ENCODE assay signal across 9 cellular contexts in genomic region chr11:64970731-64971151, GRCh38. TPM values are rescaled to one million over a fixed set of nuclear protein-coding genes. Genes with fewer than 3 reads are reported as not detected.
A peak's percentile ranks its signal among the peaks of the same experiment; 100 is the strongest.
DNase-seq lines count a peak whose midpoint lies in the region; ATAC-seq, FAIRE-seq and TF ChIP-seq lines count a peak whose summit lies in the region.
"Had no signal": no experiment of that assay in that cellular context is flagged by ENCODE, and none has a peak within 500 bp of the region (broad histone marks: within the 10 kb centered on the region; RNA-seq: fewer than 3 reads in every experiment).

No MANE protein-coding gene starts in this region.

- CTCF ChIA-PET in endothelial cell of umbilical vein (lab: Charles Lee), result no interaction called here

- H3K27me3 Mint-ChIP-seq in stimulated activated memory B cell treated with anti-CD40 and anti-IgM and Interleukin-4, amounts not matched to agents 10 μg/mL and 1 μg/mL and 100 μg/mL, for 72 hours, result no peaks in the 10 kb centered on the region
- no peaks in the 10 kb centered on the region for H3K27me3 Mint-ChIP-seq in osteocyte (ENCODE audit: unreplicated experiment)

- H3K4me2 ChIP-seq in endothelial cell of umbilical vein (ENCODE audit: insufficient read depth, low read length), result no peak overlapping the region
- H3K4me2 ChIP-seq: KMS-11 had no signal

- peak overlapping the region; percentile 77 for H3K4me3 Mint-ChIP-seq in stimulated activated memory B cell treated with anti-CD40 and anti-IgM and Interleukin-4, amounts not matched to agents 10 μg/mL and 1 μg/mL and 100 μg/mL, for 72 hours
- H3K4me3 Mint-ChIP-seq in osteocyte (ENCODE audit: unreplicated experiment), result no peak overlapping the region

- H3K79me2 ChIP-seq in endothelial cell of umbilical vein (ENCODE audit: control insufficient read depth, insufficient read depth, low read length), result no peaks in the 10 kb centered on the region

- dilution Hi-C loops in endothelial cell of umbilical vein (cut with MboI; ENCODE audit: extremely low pct_ligation_motif_present, low sequenced_read_pairs), result no loop called here

- no peak overlapping the region for H3K4me3 ChIP-seq in endothelial cell of umbilical vein (replicated peaks in 1 of 3; ENCODE audit: insufficient read depth in 1 of 3, low read depth in 1 of 3, low read length in 3 of 3)

- H3K9me1 ChIP-seq in endothelial cell of umbilical vein (replicated peaks; ENCODE audit: control insufficient read depth, extremely low read depth, insufficient read depth, low read length), result no peaks in the 10 kb centered on the region

- H4K20me1 ChIP-seq in endothelial cell of umbilical vein (replicated peaks; ENCODE audit: control insufficient read depth, extremely low read depth, insufficient read depth, low read length), result no peaks in the 10 kb centered on the region

- peak; percentile 74 for ATAC-seq in activated CD4-positive, CD25-positive, alpha-beta regulatory T cell treated with anti-CD3 and anti-CD28 coated beads, Interleukin-2, amount 50 U/mL, for 24 hours
- peak; percentile 53 for ATAC-seq in stimulated activated memory B cell treated with anti-CD40 and anti-IgM and Interleukin-4, amounts not matched to agents 10 μg/mL and 1 μg/mL and 100 μg/mL, for 72 hours

- H3K27ac ChIP-seq in endothelial cell of umbilical vein (ENCODE audit: insufficient read depth, low read depth, low read length), result no peak overlapping the region
- H3K27ac ChIP-seq: KMS-11 had no signal

- H3K9me3 ChIP-seq in endothelial cell of umbilical vein (replicated peaks; ENCODE audit: control insufficient read depth, insufficient read depth, low read length), result no peaks in the 10 kb centered on the region

- DNase-seq in activated CD4-positive, CD25-positive, alpha-beta regulatory T cell (lab: John Stamatoyannopoulos, UW), result no peak
- peak; percentile 48 for DNase-seq in endothelial cell of umbilical vein (ENCODE audit: low read depth, low spot score)
- no peak for DNase-seq in osteocyte (ENCODE audit: extremely low spot score, unreplicated experiment)
- no peak for DNase-seq in NCI-H510A treated with DMSO at 0.1 percent for 48 hours (lab: John Stamatoyannopoulos, UW)

- no peak for TF ChIP-seq POLR2A in endothelial cell of umbilical vein (IDR thresholded peaks at IDR 0.05; ENCODE audit: low read depth, low read length)

- no peak overlapping the region for H3K9ac ChIP-seq in endothelial cell of umbilical vein (replicated peaks; ENCODE audit: extremely low read depth, insufficient read depth, low read length)
- H3K9ac ChIP-seq: KMS-11 had no signal

- H3K36me3 Mint-ChIP-seq in stimulated activated memory B cell treated with anti-CD40 and anti-IgM and Interleukin-4, amounts not matched to agents 10 μg/mL and 1 μg/mL and 100 μg/mL, for 72 hours, result no peaks in the 10 kb centered on the region
- H3K36me3 Mint-ChIP-seq in osteocyte (ENCODE audit: unreplicated experiment), result no peaks in the 10 kb centered on the region

- no peak for TF ChIP-seq CTCF in endothelial cell of umbilical vein (IDR thresholded peaks at IDR 0.05; ENCODE audit: extremely low read depth in 1 of 2, insufficient read depth in 1 of 2, low read depth in 1 of 2, low read length in 2 of 2)
- TF ChIP-seq CTCF in osteocyte (IDR thresholded peaks at IDR 0.05), result no peak

- H2AFZ ChIP-seq in endothelial cell of umbilical vein (ENCODE audit: low read depth, low read length), result no peak overlapping the region

- peak overlapping the region; percentile 68 for H3K27ac Mint-ChIP-seq in stimulated activated memory B cell treated with anti-CD40 and anti-IgM and Interleukin-4, amounts not matched to agents 10 μg/mL and 1 μg/mL and 100 μg/mL, for 72 hours
- H3K27ac Mint-ChIP-seq in osteocyte (ENCODE audit: unreplicated experiment), result no peak overlapping the region

- no TSS peak for BruUV-seq in endothelial cell of umbilical vein (replicated peaks; lab: Mats Ljungman, UMichigan)

- no peaks in the 10 kb centered on the region for H3K27me3 ChIP-seq in endothelial cell of umbilical vein (ENCODE audit: control insufficient read depth in 2 of 2, insufficient read depth in 2 of 2, low read length in 2 of 2)

- intact Hi-C loops in endothelial cell of umbilical vein (cut with micrococcal nuclease), result loop anchor here (5.0 kb wide), 1 partner anchor 53 kb away; the partner anchor contains the start of gene ATG2A

- H3K4me1 Mint-ChIP-seq in stimulated activated memory B cell treated with anti-CD40 and anti-IgM and Interleukin-4, amounts not matched to agents 10 μg/mL and 1 μg/mL and 100 μg/mL, for 72 hours, result peaks cover 23% of the 10 kb centered on the region
- peaks cover 8% of the 10 kb centered on the region for H3K4me1 Mint-ChIP-seq in osteocyte (ENCODE audit: unreplicated experiment)

- H3K36me3 ChIP-seq in endothelial cell of umbilical vein (ENCODE audit: control insufficient read depth in 2 of 2, extremely low read depth in 1 of 2, insufficient read depth in 2 of 2, low read length in 2 of 2), result no peaks in the 10 kb centered on the region

- H3K9me3 Mint-ChIP-seq in stimulated activated memory B cell treated with anti-CD40 and anti-IgM and Interleukin-4, amounts not matched to agents 10 μg/mL and 1 μg/mL and 100 μg/mL, for 72 hours, result no peaks in the 10 kb centered on the region
- no peaks in the 10 kb centered on the region for H3K9me3 Mint-ChIP-seq in osteocyte (ENCODE audit: unreplicated experiment)

- FAIRE-seq in endothelial cell of umbilical vein (lab: Jason Lieb, UNC), result no peak
- FAIRE-seq: A204.1 had no signal

- peaks cover 15% of the 10 kb centered on the region for H3K4me1 ChIP-seq in endothelial cell of umbilical vein (ENCODE audit: control insufficient read depth, extremely low read depth, insufficient read depth, low read length)

- POLR2A ChIA-PET in endothelial cell of umbilical vein (lab: Charles Lee), result no interaction called here

TF ChIP-seq in endothelial cell of umbilical vein, 7 proteins besides CTCF, POLR2A, EP300 and RAD21 (continues in another document):
- TF ChIP-seq EZH2 (IDR thresholded peaks at IDR 0.05; ENCODE audit: borderline replicate concordance, low read depth, low read length, severe bottlenecking) (no peak), JUN (IDR thresholded peaks at IDR 0.05; ENCODE audit: borderline replicate concordance, insufficient read depth, insufficient read length, low read depth) (peak; percentile 20), FOS (IDR thresholded peaks at IDR 0.05; ENCODE audit: borderline replicate concordance, insufficient read depth, low read length) (no peak)

RNA-seq across cellular contexts. Expression of gene MAJIN, which starts 1.2 kb away (rescaled TPM):
- not detected in 2 replicates for total RNA-seq in endothelial cell of umbilical vein
- polyA plus RNA-seq in endothelial cell of umbilical vein, result 0.07 TPM in 1 of 2 replicates, not detected in the other
- polyA plus RNA-seq in endothelial cell of umbilical vein (2011; cell fraction: cytosol; rRNA removed), result not detected in 2 replicates
- polyA plus RNA-seq in endothelial cell of umbilical vein (2011; cell fraction: nucleus; rRNA removed), result 0.25 TPM in 1 of 2 replicates, not detected in the other
- polyA plus RNA-seq in endothelial cell of umbilical vein (2012), result not detected in 2 replicates
- polyA minus RNA-seq in endothelial cell of umbilical vein, result not detected in 2 replicates
- polyA minus RNA-seq in endothelial cell of umbilical vein (2011; cell fraction: cytosol; rRNA and poly(A)+ RNA removed), result not detected
- not detected in 2 replicates for polyA minus RNA-seq in endothelial cell of umbilical vein (2011; cell fraction: nucleus; rRNA and poly(A)+ RNA removed)
- not detected in 2 replicates for total RNA-seq in osteocyte
- polyA plus RNA-seq: neural cell had no signal

RNA-seq across cellular contexts. Expression of gene BATF2, which starts 26.0 kb away (rescaled TPM):
- total RNA-seq in endothelial cell of umbilical vein (0.75 and 0.81 TPM in 2 replicates), osteocyte (not detected in 2 replicates)
- 0.75 and 1.5 TPM in 2 replicates for polyA plus RNA-seq in endothelial cell of umbilical vein
- polyA plus RNA-seq in endothelial cell of umbilical vein (2011; cell fraction: cytosol; rRNA removed), result 0.92 and 1.1 TPM in 2 replicates
- polyA plus RNA-seq in endothelial cell of umbilical vein (2011; cell fraction: nucleus; rRNA removed), result 0.28 and 0.49 TPM in 2 replicates
- polyA plus RNA-seq in endothelial cell of umbilical vein (2012), result 0.63 and 0.79 TPM in 2 replicates
- 0.34 and 0.70 TPM in 2 replicates for polyA minus RNA-seq in endothelial cell of umbilical vein
- not detected for polyA minus RNA-seq in endothelial cell of umbilical vein (2011; cell fraction: cytosol; rRNA and poly(A)+ RNA removed)
- polyA minus RNA-seq in endothelial cell of umbilical vein (2011; cell fraction: nucleus; rRNA and poly(A)+ RNA removed), result not detected in 2 replicates
- polyA plus RNA-seq: neural cell had no signal

RNA-seq across cellular contexts. Expression of gene GPHA2, which starts 35.0 kb away (rescaled TPM):
- not detected in 2 replicates for total RNA-seq in endothelial cell of umbilical vein
- not detected in 2 replicates for polyA plus RNA-seq in endothelial cell of umbilical vein
- not detected in 2 replicates for polyA plus RNA-seq in endothelial cell of umbilical vein (2011; cell fraction: cytosol; rRNA removed)
- polyA plus RNA-seq in endothelial cell of umbilical vein (2011; cell fraction: nucleus; rRNA removed), result not detected in 2 replicates
- not detected in 2 replicates for polyA plus RNA-seq in endothelial cell of umbilical vein (2012)
- not detected in 2 replicates for polyA minus RNA-seq in endothelial cell of umbilical vein
- polyA minus RNA-seq in endothelial cell of umbilical vein (2011; cell fraction: cytosol; rRNA and poly(A)+ RNA removed), result not detected
- polyA minus RNA-seq in endothelial cell of umbilical vein (2011; cell fraction: nucleus; rRNA and poly(A)+ RNA removed), result not detected in 2 replicates
- not detected in 2 replicates for total RNA-seq in osteocyte
- polyA plus RNA-seq: neural cell had no signal

RNA-seq across cellular contexts. Expression of gene ARL2, which starts 43.2 kb away (rescaled TPM):
- total RNA-seq in endothelial cell of umbilical vein (108 and 109 TPM in 2 replicates), osteocyte (118 and 124 TPM in 2 replicates)
- polyA plus RNA-seq in endothelial cell of umbilical vein, result 259 and 312 TPM in 2 replicates
- polyA plus RNA-seq in endothelial cell of umbilical vein (2011; cell fraction: cytosol; rRNA removed), result 204 and 208 TPM in 2 replicates
- 66.3 and 67.6 TPM in 2 replicates for polyA plus RNA-seq in endothelial cell of umbilical vein (2011; cell fraction: nucleus; rRNA removed)
- 114 and 203 TPM in 2 replicates for polyA plus RNA-seq in endothelial cell of umbilical vein (2012)
- 49.1 and 55.8 TPM in 2 replicates for polyA minus RNA-seq in endothelial cell of umbilical vein
- 84.2 TPM for polyA minus RNA-seq in endothelial cell of umbilical vein (2011; cell fraction: cytosol; rRNA and poly(A)+ RNA removed)
- 12.8 and 17.8 TPM in 2 replicates for polyA minus RNA-seq in endothelial cell of umbilical vein (2011; cell fraction: nucleus; rRNA and poly(A)+ RNA removed)

RNA-seq across cellular contexts. Expression of gene PPP2R5B, which starts 46.3 kb away (rescaled TPM):
- 17.8 and 21.5 TPM in 2 replicates for total RNA-seq in endothelial cell of umbilical vein
- 17.6 and 20.9 TPM in 2 replicates for polyA plus RNA-seq in endothelial cell of umbilical vein
- 15.6 and 19.5 TPM in 2 replicates for polyA plus RNA-seq in endothelial cell of umbilical vein (2011; cell fraction: cytosol; rRNA removed)
- 41.2 and 52.8 TPM in 2 replicates for polyA plus RNA-seq in endothelial cell of umbilical vein (2011; cell fraction: nucleus; rRNA removed)
- polyA plus RNA-seq in endothelial cell of umbilical vein (2012), result 19.5 and 21.5 TPM in 2 replicates
- 10.1 and 13.6 TPM in 2 replicates for polyA minus RNA-seq in endothelial cell of umbilical vein
- 2.5 TPM for polyA minus RNA-seq in endothelial cell of umbilical vein (2011; cell fraction: cytosol; rRNA and poly(A)+ RNA removed)
- polyA minus RNA-seq in endothelial cell of umbilical vein (2011; cell fraction: nucleus; rRNA and poly(A)+ RNA removed), result 6.5 and 8.1 TPM in 2 replicates
- 21.3 and 26.8 TPM in 2 replicates for total RNA-seq in osteocyte
